In the genomic region with DNA sequence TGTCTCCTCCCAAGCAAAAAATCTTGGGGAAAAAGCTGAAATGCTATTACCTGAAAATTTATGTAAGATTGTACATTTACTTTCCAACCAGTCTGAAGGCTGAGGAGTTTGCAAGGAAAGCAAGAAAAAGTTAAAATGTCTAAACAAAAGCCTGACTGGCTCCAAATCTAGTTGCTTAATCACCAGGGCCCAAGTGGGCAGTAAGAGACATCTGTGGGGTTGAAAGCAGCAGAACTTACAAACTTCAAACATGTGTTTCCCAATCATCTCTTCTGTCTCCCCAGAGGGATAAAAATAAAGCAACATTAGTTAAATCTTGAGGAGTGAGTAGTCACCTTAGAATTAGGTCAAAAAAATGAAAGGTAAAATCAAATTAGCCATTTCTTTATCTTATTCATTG, we compare ENCODE assay signal across 1 cellular context.
TF ChIP-seq lines count a peak whose summit lies in the region.

No MANE protein-coding gene starts in this region.

TF ChIP-seq in GM23338, 12 proteins besides CTCF, POLR2A, EP300 and RAD21 (continued from another document):
- TF ChIP-seq EZH2phosphoT487 (IDR thresholded peaks at IDR 0.05; ENCODE audit: unreplicated experiment) (no peak), STAT1 (IDR thresholded peaks at IDR 0.05; ENCODE audit: unreplicated experiment) (no peak)
